ENCODE assay signal across 2 cellular contexts in genomic region chr9:130150779-130151381, GRCh38.
TF ChIP-seq lines count a peak whose summit lies in the region.

No MANE protein-coding gene starts in this region.

TF ChIP-seq in GM23338, 12 proteins besides CTCF, POLR2A, EP300 and RAD21 (continued from another document):
- TF ChIP-seq, protein P1, sequence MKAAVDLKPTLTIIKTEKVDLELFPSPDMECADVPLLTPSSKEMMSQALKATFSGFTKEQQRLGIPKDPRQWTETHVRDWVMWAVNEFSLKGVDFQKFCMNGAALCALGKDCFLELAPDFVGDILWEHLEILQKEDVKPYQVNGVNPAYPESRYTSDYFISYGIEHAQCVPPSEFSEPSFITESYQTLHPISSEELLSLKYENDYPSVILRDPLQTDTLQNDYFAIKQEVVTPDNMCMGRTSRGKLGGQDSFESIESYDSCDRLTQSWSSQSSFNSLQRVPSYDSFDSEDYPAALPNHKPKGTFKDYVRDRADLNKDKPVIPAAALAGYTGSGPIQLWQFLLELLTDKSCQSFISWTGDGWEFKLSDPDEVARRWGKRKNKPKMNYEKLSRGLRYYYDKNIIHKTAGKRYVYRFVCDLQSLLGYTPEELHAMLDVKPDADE (IDR thresholded peaks at IDR 0.05) = no peak
- no peak for TF ChIP-seq EZH2 (IDR thresholded peaks at IDR 0.05; ENCODE audit: low read depth, unreplicated experiment)
- TF ChIP-seq, protein P2, sequence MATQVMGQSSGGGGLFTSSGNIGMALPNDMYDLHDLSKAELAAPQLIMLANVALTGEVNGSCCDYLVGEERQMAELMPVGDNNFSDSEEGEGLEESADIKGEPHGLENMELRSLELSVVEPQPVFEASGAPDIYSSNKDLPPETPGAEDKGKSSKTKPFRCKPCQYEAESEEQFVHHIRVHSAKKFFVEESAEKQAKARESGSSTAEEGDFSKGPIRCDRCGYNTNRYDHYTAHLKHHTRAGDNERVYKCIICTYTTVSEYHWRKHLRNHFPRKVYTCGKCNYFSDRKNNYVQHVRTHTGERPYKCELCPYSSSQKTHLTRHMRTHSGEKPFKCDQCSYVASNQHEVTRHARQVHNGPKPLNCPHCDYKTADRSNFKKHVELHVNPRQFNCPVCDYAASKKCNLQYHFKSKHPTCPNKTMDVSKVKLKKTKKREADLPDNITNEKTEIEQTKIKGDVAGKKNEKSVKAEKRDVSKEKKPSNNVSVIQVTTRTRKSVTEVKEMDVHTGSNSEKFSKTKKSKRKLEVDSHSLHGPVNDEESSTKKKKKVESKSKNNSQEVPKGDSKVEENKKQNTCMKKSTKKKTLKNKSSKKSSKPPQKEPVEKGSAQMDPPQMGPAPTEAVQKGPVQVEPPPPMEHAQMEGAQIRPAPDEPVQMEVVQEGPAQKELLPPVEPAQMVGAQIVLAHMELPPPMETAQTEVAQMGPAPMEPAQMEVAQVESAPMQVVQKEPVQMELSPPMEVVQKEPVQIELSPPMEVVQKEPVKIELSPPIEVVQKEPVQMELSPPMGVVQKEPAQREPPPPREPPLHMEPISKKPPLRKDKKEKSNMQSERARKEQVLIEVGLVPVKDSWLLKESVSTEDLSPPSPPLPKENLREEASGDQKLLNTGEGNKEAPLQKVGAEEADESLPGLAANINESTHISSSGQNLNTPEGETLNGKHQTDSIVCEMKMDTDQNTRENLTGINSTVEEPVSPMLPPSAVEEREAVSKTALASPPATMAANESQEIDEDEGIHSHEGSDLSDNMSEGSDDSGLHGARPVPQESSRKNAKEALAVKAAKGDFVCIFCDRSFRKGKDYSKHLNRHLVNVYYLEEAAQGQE (IDR thresholded peaks at IDR 0.05; ENCODE audit: unreplicated experiment) = no peak
- no peak for TF ChIP-seq ZNF462 (CRISPR knock-in tag; IDR thresholded peaks at IDR 0.05)
- no peak for TF ChIP-seq EZH2phosphoT487 (IDR thresholded peaks at IDR 0.05; ENCODE audit: unreplicated experiment)

TF ChIP-seq in endothelial cell of umbilical vein, 7 proteins besides CTCF, POLR2A, EP300 and RAD21 (continued from another document):
- TF ChIP-seq GATA2 (IDR thresholded peaks at IDR 0.05; ENCODE audit: insufficient read depth, insufficient read length, low read depth, low read length) (no peak), MYC (IDR thresholded peaks at IDR 0.05; ENCODE audit: low read depth, low read length) (no peak), FOS (IDR thresholded peaks at IDR 0.05; ENCODE audit: borderline replicate concordance, insufficient read depth, low read length) (no peak), JUN (IDR thresholded peaks at IDR 0.05; ENCODE audit: borderline replicate concordance, insufficient read depth, insufficient read length, low read depth) (no peak)
